In genomic region chr7:111568870-111569462, GRCh38 we compare ENCODE assay signal across 21 cellular contexts. TPM values are rescaled to one million over a fixed set of nuclear protein-coding genes. Genes with fewer than 3 reads are reported as not detected.
DNase-seq lines count a peak whose midpoint lies in the region; ATAC-seq and TF ChIP-seq lines count a peak whose summit lies in the region.
"Had no signal": no experiment of that assay in that cellular context is flagged by ENCODE, and none has a peak within 500 bp of the region (broad histone marks: within the 10 kb centered on the region; RNA-seq: fewer than 3 reads in every experiment).

No MANE protein-coding gene starts in this region.

- peak; percentile 0 for DNase-seq in ELR (ENCODE audit: low read depth)
- DNase-seq in NOMO-1 treated with dmso at 0.1 percent for 144 hours (lab: John Stamatoyannopoulos, UW; ENCODE audit: unreplicated experiment): no peak
- no peak for DNase-seq in GDM1 (lab: John Stamatoyannopoulos, UW)
- no peak for DNase-seq in activated CD8-positive, alpha-beta T cell treated with anti-CD3 and anti-CD28 coated beads, Interleukin-2, amount 10 ng/mL, durations not matched to agents 7 days and 5 days
- no peak for DNase-seq in neural progenitor cell (ENCODE audit: low spot score)
- DNase-seq: 8988T; activated CD8-positive, alpha-beta T cell treated with anti-CD3 and anti-CD28 coated beads for 36 hours; foreskin melanocyte; IMR-90; naive B cell; NCI-H2081 treated with DMSO at 0.1 percent for 48 hours; NCI-H748 treated with DMSO at 0.1 percent for 48 hours; stimulated activated naive CD4-positive, alpha-beta T cell; SW 1271; upper lobe of right lung had no signal

- H3K36me3 Mint-ChIP-seq in activated CD8-positive, alpha-beta T cell treated with anti-CD3 and anti-CD28 coated beads, Interleukin-2, amount 10 ng/mL, durations not matched to agents 7 days and 5 days (ENCODE audit: low read depth): no peaks in the 10 kb centered on the region
- no peaks in the 10 kb centered on the region for H3K36me3 Mint-ChIP-seq in neural progenitor cell

- H3K36me3 ChIP-seq in neural progenitor cell: no peaks in the 10 kb centered on the region
- H3K36me3 ChIP-seq: upper lobe of right lung had no signal

- H3K9ac ChIP-seq in neural progenitor cell: no peak overlapping the region

- no peak overlapping the region for H3K27ac Mint-ChIP-seq in activated CD8-positive, alpha-beta T cell treated with anti-CD3 and anti-CD28 coated beads, Interleukin-2, amount 10 ng/mL, durations not matched to agents 7 days and 5 days
- no peak overlapping the region for H3K27ac Mint-ChIP-seq in neural progenitor cell
- H3K27ac Mint-ChIP-seq: activated CD8-positive, alpha-beta T cell treated with anti-CD3 and anti-CD28 coated beads for 36 hours; activated T-helper 17 cell treated with anti-CD3 and anti-CD28 coated beads, Interleukin-2, amount 50 U/mL, for 72 hours; progenitor cell of endocrine pancreas had no signal

- ATAC-seq in GM19397 (IDR thresholded peaks at IDR 0.05; ENCODE audit: unreplicated experiment) (peak; percentile 68), HG02759 (IDR thresholded peaks at IDR 0.05; ENCODE audit: unreplicated experiment) (peak; percentile 84), HG03442 (IDR thresholded peaks at IDR 0.05; ENCODE audit: unreplicated experiment) (peak; percentile 85)
- ATAC-seq in activated CD8-positive, alpha-beta T cell treated with anti-CD3 and anti-CD28 coated beads, Interleukin-2, amount 10 ng/mL, durations not matched to agents 7 days and 5 days: no peak
- ATAC-seq: activated CD8-positive, alpha-beta T cell treated with anti-CD3 and anti-CD28 coated beads for 36 hours; activated T-helper 17 cell treated with anti-CD3 and anti-CD28 coated beads, Interleukin-2, amount 50 U/mL, for 72 hours; upper lobe of right lung had no signal

- POLR2A ChIA-PET in activated CD8-positive, alpha-beta T cell treated with anti-CD3 and anti-CD28 coated beads, Interleukin-2, amount 10 ng/mL, durations not matched to agents 7 days and 5 days (lab: Charles Lee): no interaction called here

- peaks cover 16% of the 10 kb centered on the region for H3K9me3 Mint-ChIP-seq in activated CD8-positive, alpha-beta T cell treated with anti-CD3 and anti-CD28 coated beads, Interleukin-2, amount 10 ng/mL, durations not matched to agents 7 days and 5 days (ENCODE audit: insufficient read depth)
- peaks cover 15% of the 10 kb centered on the region for H3K9me3 Mint-ChIP-seq in neural progenitor cell

- CTCF ChIA-PET in activated CD8-positive, alpha-beta T cell treated with anti-CD3 and anti-CD28 coated beads, Interleukin-2, amount 10 ng/mL, durations not matched to agents 7 days and 5 days (lab: Charles Lee): no interaction called here

- H3K79me2 ChIP-seq in neural progenitor cell (ENCODE audit: low read depth): no peaks in the 10 kb centered on the region

- no peak overlapping the region for H3K4me2 ChIP-seq in neural progenitor cell
- H3K4me2 ChIP-seq: smooth muscle cell had no signal

- H3K9me3 ChIP-seq in neural progenitor cell (ENCODE audit: low read depth): no peaks in the 10 kb centered on the region
- H3K9me3 ChIP-seq: upper lobe of right lung had no signal

- TF ChIP-seq CTCF in neural progenitor cell (IDR thresholded peaks at IDR 0.05): no peak

- no peak overlapping the region for H3K4me3 Mint-ChIP-seq in activated CD8-positive, alpha-beta T cell treated with anti-CD3 and anti-CD28 coated beads, Interleukin-2, amount 10 ng/mL, durations not matched to agents 7 days and 5 days
- H3K4me3 Mint-ChIP-seq in neural progenitor cell: no peak overlapping the region
- H3K4me3 Mint-ChIP-seq: activated CD8-positive, alpha-beta T cell treated with anti-CD3 and anti-CD28 coated beads for 36 hours; activated T-helper 17 cell treated with anti-CD3 and anti-CD28 coated beads, Interleukin-2, amount 50 U/mL, for 72 hours; naive B cell had no signal

- no peaks in the 10 kb centered on the region for H4K20me1 ChIP-seq in neural progenitor cell (ENCODE audit: low read depth)

- no peaks in the 10 kb centered on the region for H3K4me1 ChIP-seq in neural progenitor cell
- H3K4me1 ChIP-seq: upper lobe of right lung had no signal

- H3K27ac ChIP-seq in neural progenitor cell: no peak overlapping the region
- H3K27ac ChIP-seq: upper lobe of right lung had no signal

- H3K4me1 Mint-ChIP-seq in activated CD8-positive, alpha-beta T cell treated with anti-CD3 and anti-CD28 coated beads, Interleukin-2, amount 10 ng/mL, durations not matched to agents 7 days and 5 days (ENCODE audit: low read depth): no peaks in the 10 kb centered on the region
- no peaks in the 10 kb centered on the region for H3K4me1 Mint-ChIP-seq in neural progenitor cell
- H3K4me1 Mint-ChIP-seq: activated T-helper 17 cell treated with anti-CD3 and anti-CD28 coated beads, Interleukin-2, amount 50 U/mL, for 72 hours had no signal

- no peak overlapping the region for H2AFZ ChIP-seq in neural progenitor cell (replicated peaks)

- H3K4me3 ChIP-seq in neural progenitor cell: no peak overlapping the region
- H3K4me3 ChIP-seq: smooth muscle cell, upper lobe of right lung had no signal

- H3F3A ChIP-seq in neural progenitor cell (ENCODE audit: low read depth): no peaks in the 10 kb centered on the region

- H3K27me3 ChIP-seq in neural progenitor cell: no peaks in the 10 kb centered on the region
- H3K27me3 ChIP-seq: upper lobe of right lung had no signal

- peaks cover 17% of the 10 kb centered on the region for H3K27me3 Mint-ChIP-seq in activated CD8-positive, alpha-beta T cell treated with anti-CD3 and anti-CD28 coated beads, Interleukin-2, amount 10 ng/mL, durations not matched to agents 7 days and 5 days (ENCODE audit: low read depth)
- no peaks in the 10 kb centered on the region for H3K27me3 Mint-ChIP-seq in neural progenitor cell (ENCODE audit: insufficient read depth, low read depth)
- H3K27me3 Mint-ChIP-seq: progenitor cell of endocrine pancreas had no signal

RNA-seq across cellular contexts. Expression of gene IMMP2L, which starts 6.7 kb away (rescaled TPM):
- total RNA-seq in activated CD8-positive, alpha-beta T cell treated with anti-CD3 and anti-CD28 coated beads, Interleukin-2, amount 10 ng/mL, durations not matched to agents 7 days and 5 days: 1 to 10 TPM; 7.1 to 9.7 TPM
- total RNA-seq in neural progenitor cell (ENCODE audit: low replicate concordance): 12.8 and 21.5 TPM in 2 replicates
